18 cellular contexts compared by ENCODE assay signal in the genomic region with DNA sequence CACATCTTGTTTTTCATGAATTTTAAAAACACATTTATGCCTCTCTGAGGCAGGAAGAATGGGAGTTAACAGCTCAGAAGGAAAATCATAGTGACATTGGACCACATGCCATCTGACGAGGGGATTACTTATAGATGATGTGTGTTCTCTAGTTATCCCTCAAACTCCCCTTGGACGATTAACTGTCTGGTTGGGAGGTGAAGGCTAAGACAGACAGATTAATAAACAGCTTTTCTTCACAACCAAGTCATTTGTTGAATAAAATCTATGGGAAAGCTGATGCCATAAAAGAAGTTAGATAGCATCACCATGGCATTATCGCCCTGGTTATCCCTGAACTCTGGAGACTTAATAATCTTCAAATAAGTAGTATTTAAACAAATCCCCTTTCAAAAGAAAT.
DNase-seq lines count a peak whose midpoint lies in the region; ATAC-seq and TF ChIP-seq lines count a peak whose summit lies in the region.
"Had no signal": no experiment of that assay in that cellular context is flagged by ENCODE, and none has a peak within 500 bp of the region (broad histone marks: within the 10 kb centered on the region; RNA-seq: fewer than 3 reads in every experiment).

No MANE protein-coding gene starts in this region.

- no peak for TF ChIP-seq POLR2A in body of pancreas (IDR thresholded peaks at IDR 0.05)

- H3K4me3 ChIP-seq in skin epidermis (no peak overlapping the region), body of pancreas (no peak overlapping the region)
- H3K4me3 ChIP-seq: left lung had no signal

- ATAC-seq in central memory CD8-positive, alpha-beta T cell (replicated peaks; ENCODE audit: extremely low read depth, poor library complexity, severe bottlenecking) = no peak
- no peak for ATAC-seq in body of pancreas
- ATAC-seq in HG03097 (IDR thresholded peaks at IDR 0.05; ENCODE audit: low FRiP score, unreplicated experiment) = no peak
- ATAC-seq: left lung had no signal

- intact Hi-C loops in body of pancreas (cut with DNase I) = no loop called here

- peaks cover 47% of the 10 kb centered on the region for H3K4me1 Mint-ChIP-seq in T-helper 2 cell treated with Interferon-gamma antibody and Interleukin-4, amounts not matched to agents 5 μg/mL and 100 μg/mL, for 36 hours (ENCODE audit: low read depth)
- H3K4me1 Mint-ChIP-seq in central memory CD8-positive, alpha-beta T cell = peaks cover 21% of the 10 kb centered on the region

- no peaks in the 10 kb centered on the region for H3K4me1 ChIP-seq in body of pancreas
- H3K4me1 ChIP-seq: left lung had no signal

- no peak for TF ChIP-seq CTCF in body of pancreas (IDR thresholded peaks at IDR 0.05)

- peaks cover 10% of the 10 kb centered on the region for H3K27me3 Mint-ChIP-seq in T-helper 2 cell treated with Interferon-gamma antibody and Interleukin-4, amounts not matched to agents 5 μg/mL and 100 μg/mL, for 36 hours (ENCODE audit: low read depth)
- no peaks in the 10 kb centered on the region for H3K27me3 Mint-ChIP-seq in central memory CD8-positive, alpha-beta T cell
- H3K27me3 Mint-ChIP-seq: dendritic cell treated with granulocyte-macrophage colony-stimulating factor and Interleukin-4, amounts not matched to agents 40 ng/mL and 50 ng/mL, for 4 days had no signal

- no peak overlapping the region for H3K4me3 Mint-ChIP-seq in T-helper 2 cell treated with Interferon-gamma antibody and Interleukin-4, amounts not matched to agents 5 μg/mL and 100 μg/mL, for 36 hours
- peak overlapping the region; percentile 44 for H3K4me3 Mint-ChIP-seq in central memory CD8-positive, alpha-beta T cell
- H3K4me3 Mint-ChIP-seq: CD4-positive, alpha-beta T cell; dendritic cell treated with granulocyte-macrophage colony-stimulating factor and Interleukin-4, amounts not matched to agents 40 ng/mL and 50 ng/mL, for 4 days had no signal

- no peaks in the 10 kb centered on the region for H3K27me3 ChIP-seq in body of pancreas
- H3K27me3 ChIP-seq: left lung, tibial nerve had no signal

- no peaks in the 10 kb centered on the region for H3K9me3 ChIP-seq in body of pancreas
- H3K9me3 ChIP-seq: left lung, tibial nerve had no signal

- peaks cover 6% of the 10 kb centered on the region for H3K36me3 Mint-ChIP-seq in T-helper 2 cell treated with Interferon-gamma antibody and Interleukin-4, amounts not matched to agents 5 μg/mL and 100 μg/mL, for 36 hours (ENCODE audit: low read depth)
- no peaks in the 10 kb centered on the region for H3K36me3 Mint-ChIP-seq in central memory CD8-positive, alpha-beta T cell (ENCODE audit: insufficient read depth)
- H3K36me3 Mint-ChIP-seq: brain had no signal

- H3K36me3 ChIP-seq in body of pancreas (replicated peaks in 1 of 2; ENCODE audit: insufficient read depth in 1 of 2, low read depth in 2 of 2) = no peaks in the 10 kb centered on the region
- H3K36me3 ChIP-seq: left lung, tibial nerve had no signal

- 46 to 55% methylated on average over 3 of the region's 3 CpGs for WGBS in body of pancreas, 2 donors

- peak overlapping the region; percentile 51 for H3K27ac Mint-ChIP-seq in T-helper 2 cell treated with Interferon-gamma antibody and Interleukin-4, amounts not matched to agents 5 μg/mL and 100 μg/mL, for 36 hours
- peak overlapping the region; percentile 76 for H3K27ac Mint-ChIP-seq in central memory CD8-positive, alpha-beta T cell (ENCODE audit: low read depth)
- H3K27ac Mint-ChIP-seq: CD4-positive, alpha-beta T cell; dendritic cell treated with granulocyte-macrophage colony-stimulating factor and Interleukin-4, amounts not matched to agents 40 ng/mL and 50 ng/mL, for 4 days had no signal

- DNase-seq in T-helper 2 cell treated with Interferon-gamma antibody and Interleukin-4, amounts not matched to agents 5 μg/mL and 100 μg/mL, for 36 hours (ENCODE audit: low spot score) = no peak
- DNase-seq in T-helper 2 cell = no peak
- peak; percentile 85 for DNase-seq in NCI-H82 (lab: John Stamatoyannopoulos, UW)
- no peak for DNase-seq in central memory CD8-positive, alpha-beta T cell (ENCODE audit: low spot score in 2 of 2)
- DNase-seq in body of pancreas = no peak
- DNase-seq in HPDE6-E6E7 (ENCODE audit: extremely low spot score) = no peak
- DNase-seq: activated CD4-positive, alpha-beta T cell treated with anti-CD3 and anti-CD28 coated beads for 4 hours; activated naive CD4-positive, alpha-beta T cell treated with anti-CD3 and anti-CD28 coated beads, Interleukin-2, amount 50 U/mL, for 16 hours; CD4-positive, alpha-beta T cell; GOT3; NCI-H1930; stimulated activated naive CD4-positive, alpha-beta T cell treated with Interleukin-2 at 50 U/mL for 16 hours had no signal

- peaks cover 5% of the 10 kb centered on the region for H3K9me3 Mint-ChIP-seq in T-helper 2 cell treated with Interferon-gamma antibody and Interleukin-4, amounts not matched to agents 5 μg/mL and 100 μg/mL, for 36 hours
- no peaks in the 10 kb centered on the region for H3K9me3 Mint-ChIP-seq in central memory CD8-positive, alpha-beta T cell
- H3K9me3 Mint-ChIP-seq: brain; CD4-positive, alpha-beta T cell had no signal

- H3K27ac ChIP-seq in skin epidermis (peak overlapping the region in 12 of 21 experiments; percentile 0 to 84 (median 38)), body of pancreas (no peak overlapping the region)
- H3K27ac ChIP-seq: left lung had no signal

Comparison
In these comparisons a context has a peak if more than half of its experiments do, and no peak if none do; other contexts are left out.
1. H3K27ac ChIP-seq: peak in skin epidermis (12 of 21); none in body of pancreas (0 of 4).